ENCODE assay signal across 8 cellular contexts in the genomic region with DNA sequence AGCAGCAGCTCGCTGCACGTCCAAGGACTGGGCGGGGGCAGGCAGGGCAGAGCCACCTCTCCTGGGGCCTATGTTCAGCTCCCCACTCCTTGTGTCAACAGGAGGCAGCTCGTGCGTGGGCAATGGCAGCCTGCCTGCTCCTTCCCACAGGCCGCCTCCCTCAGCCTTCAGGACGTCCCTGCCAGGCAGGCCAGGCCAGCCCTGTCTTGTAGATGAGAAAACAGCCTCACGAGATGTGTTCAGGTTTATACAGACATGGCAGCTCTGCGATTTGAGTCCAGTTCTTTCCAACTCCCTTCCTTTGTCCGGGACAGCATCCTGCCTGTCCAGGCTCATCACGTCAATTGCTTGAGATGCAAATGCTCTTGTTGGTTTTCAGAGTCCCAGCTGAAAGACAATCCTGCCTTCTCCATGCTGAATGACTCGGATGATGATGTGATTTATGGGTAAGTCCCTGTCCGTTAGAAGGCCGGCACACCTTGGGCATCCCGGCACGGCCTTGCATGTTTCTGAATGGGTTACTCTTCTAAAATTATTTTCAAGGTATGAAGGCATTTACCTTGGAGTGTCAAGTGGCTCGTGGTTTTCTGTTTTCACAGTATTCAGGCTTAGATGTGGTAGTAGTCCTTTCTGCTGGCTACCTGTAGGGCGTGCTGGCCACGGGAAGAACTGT. TPM values are rescaled to one million over a fixed set of nuclear protein-coding genes. Genes with fewer than 3 reads are reported as not detected.
DNase-seq lines count a peak whose midpoint lies in the region; FAIRE-seq and TF ChIP-seq lines count a peak whose summit lies in the region.

No MANE protein-coding gene starts in this region.

- peak overlapping the region in 1 of 2 donors; percentile 28 for H3K4me3 ChIP-seq in ascending aorta
- H3K4me3 ChIP-seq in hepatocyte: no peak overlapping the region
- H3K4me3 ChIP-seq in small intestine (ENCODE audit: low read depth in 1 of 2, low read length in 2 of 2): no peak overlapping the region

- H3K27ac ChIP-seq in ascending aorta: peak overlapping the region; percentile 72 to 74
- peak overlapping the region; percentile 76 for H3K27ac ChIP-seq in hepatocyte
- peak overlapping the region; percentile 89 to 95 for H3K27ac ChIP-seq in small intestine (ENCODE audit: low read depth in 1 of 2, low read length in 1 of 2)

- H3K9me3 ChIP-seq in ascending aorta (no peaks in the 10 kb centered on the region), hepatocyte (ENCODE audit: low read depth) (no peaks in the 10 kb centered on the region), small intestine (ENCODE audit: control insufficient read depth, low read depth) (no peaks in the 10 kb centered on the region)

- H3K27me3 ChIP-seq in ascending aorta (no peaks in the 10 kb centered on the region), hepatocyte (no peaks in the 10 kb centered on the region), small intestine (ENCODE audit: control insufficient read depth in 2 of 2, insufficient read depth in 2 of 2, low read length in 2 of 2) (no peaks in the 10 kb centered on the region)

- H4K20me1 ChIP-seq in hepatocyte (ENCODE audit: insufficient read depth, poor library complexity, severe bottlenecking): no peaks in the 10 kb centered on the region

- no peak overlapping the region for H3K4me2 ChIP-seq in hepatocyte

- peaks cover 0 to 4% (median 0%) of the 10 kb centered on the region in 3 donors for H3K4me1 Mint-ChIP-seq in IgD-negative memory B cell

- no peak for DNase-seq in ascending aorta (ENCODE audit: low spot score in 2 of 2)
- no peak for DNase-seq in hepatocyte (ENCODE audit: low spot score)
- DNase-seq in small intestine: peak; percentile 62
- no peak for DNase-seq in NCI-H226
- no peak for DNase-seq in NCI-H82 (lab: John Stamatoyannopoulos, UW)
- DNase-seq in GF-D8 (lab: John Stamatoyannopoulos, UW): no peak
- DNase-seq in hippocampal formation (lab: John Stamatoyannopoulos, UW): no peak

- no peaks in the 10 kb centered on the region for H3K9me2 ChIP-seq in hepatocyte (replicated peaks; ENCODE audit: insufficient read depth)

- no peaks in the 10 kb centered on the region for H3K9me3 Mint-ChIP-seq in IgD-negative memory B cell

- peak overlapping the region in 2 of 3 donors; percentile 69 to 74 for H3K27ac Mint-ChIP-seq in IgD-negative memory B cell

- no peak for FAIRE-seq in small intestine (lab: Jason Lieb, UNC)

- intact Hi-C loops in ascending aorta (cut with DNase I): no loop called here

- H3K36me3 ChIP-seq in ascending aorta (peaks cover 8 to 20% of the 10 kb centered on the region in 2 donors), hepatocyte (replicated peaks; ENCODE audit: insufficient read depth, low read depth) (no peaks in the 10 kb centered on the region), small intestine (ENCODE audit: control insufficient read depth in 2 of 2, insufficient read depth in 2 of 2, low read length in 2 of 2) (peaks cover 3 to 16% of the 10 kb centered on the region in 2 donors)

- H2AFZ ChIP-seq in hepatocyte: no peak overlapping the region

- H3K4me1 ChIP-seq in ascending aorta: peaks cover 3 to 18% of the 10 kb centered on the region in 2 donors
- H3K4me1 ChIP-seq in hepatocyte (ENCODE audit: insufficient read depth): peaks cover 11% of the 10 kb centered on the region
- peaks cover 0 to 7% of the 10 kb centered on the region in 2 donors for H3K4me1 ChIP-seq in small intestine (ENCODE audit: control insufficient read depth in 2 of 2, insufficient read depth in 1 of 2, low read depth in 1 of 2, low read length in 1 of 2)

- no peaks in the 10 kb centered on the region for H3K79me2 ChIP-seq in hepatocyte

- no peaks in the 10 kb centered on the region for H3K27me3 Mint-ChIP-seq in IgD-negative memory B cell

- WGBS in hepatocyte (ENCODE audit: low lambda C conversion rate, missing lambda C conversion rate): 83% methylated on average over 19 of the region's 19 CpGs
- WGBS in small intestine, 3 donors: 47 to 59% (median 53%) methylated on average over 19 of the region's 19 CpGs

- TF ChIP-seq CTCF in ascending aorta (IDR thresholded peaks at IDR 0.05): no peak
- no peak for TF ChIP-seq CTCF in hepatocyte (IDR thresholded peaks at IDR 0.05; ENCODE audit: poor library complexity)

- peaks cover 11% of the 10 kb centered on the region for H3K36me3 Mint-ChIP-seq in IgD-negative memory B cell

- no peak overlapping the region for H3K4me3 Mint-ChIP-seq in IgD-negative memory B cell

RNA-seq across cellular contexts. Expression of a gene that starts 13.5 kb away (rescaled TPM):
- polyA plus RNA-seq in IgD-negative memory B cell: 48.6 TPM
- total RNA-seq in ascending aorta: 5.7 TPM
- total RNA-seq in hepatocyte: 81.4 and 82.6 TPM in 2 replicates
- polyA plus RNA-seq in hepatocyte: 180 and 219 TPM in 2 replicates
- 100 to 1,000 TPM; 242 to 451 (median 373) TPM for polyA plus RNA-seq in small intestine

RNA-seq across cellular contexts. Expression of a gene that starts 18.8 kb away (rescaled TPM):
- polyA plus RNA-seq in IgD-negative memory B cell (1.8 TPM), hepatocyte (1.5 and 3.1 TPM in 2 replicates), small intestine (1 to 10 TPM; 3.6 to 5.7 (median 5.1) TPM)
- total RNA-seq in ascending aorta (4.7 TPM), hepatocyte (1.4 and 1.7 TPM in 2 replicates)
